ENCODE assay signal across 15 cellular contexts in the genomic region with DNA sequence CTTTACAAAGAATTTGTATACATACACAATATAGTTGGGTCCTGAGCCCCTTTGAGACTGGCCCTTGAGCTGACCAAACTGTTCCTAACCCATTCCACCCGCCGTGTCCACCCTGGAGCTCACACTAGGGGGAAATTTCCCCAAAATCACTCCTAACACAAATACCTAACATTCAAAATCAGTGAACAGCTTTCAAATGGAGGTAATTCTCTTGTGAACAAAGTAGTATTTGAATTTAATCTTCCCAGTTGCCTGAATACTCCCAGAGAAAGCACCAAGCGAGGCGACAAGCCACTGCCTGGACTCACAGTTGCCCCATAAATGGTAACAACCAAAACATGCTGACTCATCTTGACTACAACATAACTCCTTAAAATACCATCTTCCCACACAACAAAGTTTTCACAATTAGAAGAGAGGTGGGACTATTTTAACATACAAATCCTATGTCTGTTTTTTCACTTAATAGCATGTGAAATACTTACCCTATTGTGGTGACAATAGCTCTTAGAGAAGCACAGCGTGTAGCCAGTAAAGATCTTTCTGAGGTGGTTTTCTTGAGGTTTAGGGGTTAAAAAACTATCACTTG. TPM values are rescaled to one million over a fixed set of nuclear protein-coding genes. Genes with fewer than 3 reads are reported as not detected.
DNase-seq lines count a peak whose midpoint lies in the region; ATAC-seq and TF ChIP-seq lines count a peak whose summit lies in the region.
"Had no signal": no experiment of that assay in that cellular context is flagged by ENCODE, and none has a peak within 500 bp of the region (broad histone marks: within the 10 kb centered on the region; RNA-seq: fewer than 3 reads in every experiment).

No MANE protein-coding gene starts in this region.

- WGBS in mesenchymal stem cell, result 85% methylated on average over 4 of the region's 5 CpGs
- 76 to 93% (median 83%) methylated on average over 5 of the region's 5 CpGs for WGBS in psoas muscle, 3 donors
- WGBS in adrenal gland, 4 donors, result 81 to 94% (median 92%) methylated on average over 5 of the region's 5 CpGs

- no peak overlapping the region for H4K91ac ChIP-seq in mesenchymal stem cell (ENCODE audit: low read length)

- DNase-seq in GM03348 (ENCODE audit: low spot score), result peak; percentile 21
- DNase-seq in LHCN-M2 (ENCODE audit: low read depth), result peak; percentile 31
- DNase-seq in cardiac fibroblast (ENCODE audit: low read depth in 2 of 2), result peak; percentile 50 to 53
- DNase-seq in mesenchymal stem cell, result peak; percentile 17
- DNase-seq in psoas muscle, result no peak
- DNase-seq in adrenal gland, result no peak
- DNase-seq: aorta; left ventricle myocardium superior; NCI-H1436; NCI-H446; stimulated activated CD4-positive, alpha-beta T cell treated with anti-CD3 and anti-CD28 coated beads, Interleukin-4, amount 100 ng/mL, for 4 hours had no signal

- peak overlapping the region; percentile 52 for H3K9ac ChIP-seq in mesenchymal stem cell (ENCODE audit: low read length)

- H2BK15ac ChIP-seq in mesenchymal stem cell (ENCODE audit: low read depth, poor library complexity, severe bottlenecking), result no peak overlapping the region

- H3K36me3 ChIP-seq in mesenchymal stem cell (ENCODE audit: control insufficient read depth in 1 of 2, insufficient read depth in 2 of 2, low read depth in 1 of 2, low read length in 2 of 2) (no peaks in the 10 kb centered on the region), psoas muscle (ENCODE audit: insufficient read depth in 1 of 2, low read depth in 1 of 2) (no peaks in the 10 kb centered on the region), adrenal gland (replicated peaks in 1 of 2) (no peaks in the 10 kb centered on the region)
- H3K36me3 ChIP-seq: upper lobe of left lung had no signal

- TF ChIP-seq POLR2A in adrenal gland (IDR thresholded peaks at IDR 0.05), result no peak

- no peak overlapping the region for H3K4ac ChIP-seq in mesenchymal stem cell (ENCODE audit: low read depth in 1 of 2, low read length in 2 of 2)

- H3K27me3 ChIP-seq in mesenchymal stem cell (ENCODE audit: control insufficient read depth in 1 of 2, insufficient read depth in 1 of 2, low read length in 2 of 2), result no peaks in the 10 kb centered on the region
- no peaks in the 10 kb centered on the region for H3K27me3 ChIP-seq in psoas muscle (ENCODE audit: insufficient read depth in 3 of 3, low read length in 2 of 3)
- H3K27me3 ChIP-seq in adrenal gland, result no peaks in the 10 kb centered on the region
- H3K27me3 ChIP-seq: upper lobe of left lung had no signal

- no peak overlapping the region for H3K23ac ChIP-seq in mesenchymal stem cell (ENCODE audit: low read length in 2 of 2)

- H3K4me3 ChIP-seq in cardiac fibroblast (replicated peaks in 1 of 2; ENCODE audit: low read depth in 2 of 2, low read length in 2 of 2) (no peak overlapping the region), mesenchymal stem cell (ENCODE audit: insufficient read depth in 1 of 2, low read depth in 1 of 2, low read length in 2 of 2) (no peak overlapping the region), psoas muscle (no peak overlapping the region), adrenal gland (no peak overlapping the region)
- H3K4me3 ChIP-seq: upper lobe of left lung had no signal

- peak overlapping the region; percentile 49 for H2BK120ac ChIP-seq in mesenchymal stem cell (ENCODE audit: low read depth, low read length)

- no peak overlapping the region for H3K27ac ChIP-seq in mesenchymal stem cell (ENCODE audit: low read length, poor library complexity, severe bottlenecking)
- H3K27ac ChIP-seq in psoas muscle, result no peak overlapping the region
- no peak overlapping the region for H3K27ac ChIP-seq in adrenal gland
- H3K27ac ChIP-seq: upper lobe of left lung had no signal

- H2AFZ ChIP-seq in mesenchymal stem cell (ENCODE audit: low read depth, low read length), result no peak overlapping the region

- no peaks in the 10 kb centered on the region for H3K4me1 ChIP-seq in mesenchymal stem cell (ENCODE audit: control insufficient read depth, insufficient read depth, low read depth, low read length)
- H3K4me1 ChIP-seq in psoas muscle, result no peaks in the 10 kb centered on the region
- no peaks in the 10 kb centered on the region for H3K4me1 ChIP-seq in adrenal gland (replicated peaks in 1 of 2)
- H3K4me1 ChIP-seq: upper lobe of left lung had no signal

- peak overlapping the region; percentile 41 for H4K8ac ChIP-seq in mesenchymal stem cell (ENCODE audit: low read length)

- intact Hi-C loops in psoas muscle (cut with DNase I), result no loop called here
- intact Hi-C loops in adrenal gland (cut with DNase I), result no loop called here

- no peak for TF ChIP-seq CTCF in cardiac fibroblast (IDR thresholded peaks at IDR 0.05; ENCODE audit: low read depth, low read length)
- no peak for TF ChIP-seq CTCF in psoas muscle (IDR thresholded peaks at IDR 0.05)
- TF ChIP-seq CTCF in adrenal gland (IDR thresholded peaks at IDR 0.05), result no peak

- no peak overlapping the region for H3K4me2 ChIP-seq in mesenchymal stem cell (ENCODE audit: low read length, poor library complexity, severe bottlenecking)

- H3K9me3 ChIP-seq in mesenchymal stem cell (ENCODE audit: control insufficient read depth, low read length), result no peaks in the 10 kb centered on the region
- H3K9me3 ChIP-seq in psoas muscle, result no peaks in the 10 kb centered on the region
- H3K9me3 ChIP-seq in adrenal gland (replicated peaks in 1 of 3), result no peaks in the 10 kb centered on the region
- H3K9me3 ChIP-seq: upper lobe of left lung had no signal

- H2AK5ac ChIP-seq in mesenchymal stem cell (ENCODE audit: low read length, severe bottlenecking), result no peak overlapping the region

- H2BK5ac ChIP-seq in mesenchymal stem cell (ENCODE audit: low read depth, low read length, poor library complexity, severe bottlenecking), result peak overlapping the region; percentile 19

- H3K18ac ChIP-seq in mesenchymal stem cell (ENCODE audit: low read depth in 1 of 2, low read length in 2 of 2), result no peak overlapping the region

- ATAC-seq in psoas muscle (no peak), HG03460 (IDR thresholded peaks at IDR 0.05; ENCODE audit: unreplicated experiment) (no peak), GM21360 (IDR thresholded peaks at IDR 0.05; ENCODE audit: unreplicated experiment) (no peak)
- ATAC-seq: left ventricle myocardium superior, sciatic nerve had no signal

- no peak overlapping the region for H3K14ac ChIP-seq in mesenchymal stem cell (ENCODE audit: low read length in 2 of 2)

- H3K79me1 ChIP-seq in mesenchymal stem cell (replicated peaks; ENCODE audit: low read length, poor library complexity, severe bottlenecking), result no peaks in the 10 kb centered on the region

- no peak overlapping the region for H2BK12ac ChIP-seq in mesenchymal stem cell (ENCODE audit: low read length in 2 of 2)

RNA-seq across cellular contexts. Expression of a gene that starts 31.7 kb away (rescaled TPM):
- 50.7 and 53.8 TPM in 2 replicates for total RNA-seq in LHCN-M2 (2014; rRNA removed)
- 13.9 TPM for polyA plus RNA-seq in LHCN-M2 (2012)
- 17.6 TPM for polyA plus RNA-seq in mesenchymal stem cell (2013, experiment 1 of 2)
- 17.6 TPM for polyA plus RNA-seq in mesenchymal stem cell (2013, experiment 2 of 2)
- 10 to 100 TPM; 16.4 to 28.4 (median 22.6) TPM for total RNA-seq in psoas muscle
- 10 to 100 TPM in 1 of 3 donors, 1 to 10 TPM in 2; 7.2 to 15.5 (median 8.7) TPM for polyA plus RNA-seq in psoas muscle
- total RNA-seq in adrenal gland, result 10 to 100 TPM; 19.1 to 40.2 (median 32.0) TPM
- polyA plus RNA-seq in adrenal gland, result 10 to 100 TPM in 1 of 3 donors, 1 to 10 TPM in 2; 5.6 to 21.8 (median 7.5) TPM

RNA-seq across cellular contexts. Expression of a gene that starts 34.2 kb away (rescaled TPM):
- total RNA-seq in LHCN-M2 (2014; rRNA removed) (51.9 and 64.6 TPM in 2 replicates), psoas muscle (10 to 100 TPM; 12.4 to 23.0 (median 15.5) TPM), adrenal gland (10 to 100 TPM; 25.7 to 59.1 (median 34.3) TPM)
- 33.5 TPM for polyA plus RNA-seq in LHCN-M2 (2012)
- polyA plus RNA-seq in mesenchymal stem cell (2013, experiment 1 of 2), result 45.2 TPM
- polyA plus RNA-seq in mesenchymal stem cell (2013, experiment 2 of 2), result 43.1 TPM
- polyA plus RNA-seq in psoas muscle (10 to 100 TPM; 13.3 to 24.4 (median 13.5) TPM), adrenal gland (10 to 100 TPM; 22.0 to 53.7 (median 26.7) TPM)

Comparison
In these comparisons a context has a peak if more than half of its experiments do, and no peak if none do; other contexts are left out.
1. DNase-seq: peak in GM03348 (single experiment), LHCN-M2 (single experiment), cardiac fibroblast (2 of 2) and mesenchymal stem cell (single experiment); none in psoas muscle (0 of 2) and adrenal gland (0 of 7).